ENCODE assay signal across 8 cellular contexts in genomic region chr1:165144757-165145397, GRCh38.
DNase-seq lines count a peak whose midpoint lies in the region; TF ChIP-seq lines count a peak whose summit lies in the region.

No MANE protein-coding gene starts in this region.

- H3K4me3 ChIP-seq in HFF-Myc (replicated peaks; ENCODE audit: low read depth, low read length), result no peak overlapping the region
- no peak overlapping the region for H3K4me3 ChIP-seq in suprapubic skin

- DNase-seq in activated CD8-positive, alpha-beta memory T cell treated with anti-CD3 and anti-CD28 coated beads, Interleukin-2, amount 50 U/mL, for 48 hours, result peak; percentile 59
- DNase-seq in activated CD8-positive, alpha-beta memory T cell treated with anti-CD3 and anti-CD28 coated beads for 24 hours, result no peak
- DNase-seq in HFF-Myc (ENCODE audit: extremely low read depth, low read depth) (peak; percentile 39), NCI-H1694 treated with DMSO at 0.1 percent for 48 hours (lab: John Stamatoyannopoulos, UW) (peak; percentile 79), fibroblast of peridontal ligament (ENCODE audit: extremely low read depth) (peak; percentile 47), nucleus accumbens (lab: John Stamatoyannopoulos, UW) (peak in 39 of 56 donors; percentile 3 to 77 (median 34)), suprapubic skin (ENCODE audit: low spot score in 2 of 2) (no peak)

- H3K4me1 ChIP-seq in suprapubic skin, result peaks cover 3% of the 10 kb centered on the region

- no peaks in the 10 kb centered on the region for H3K9me3 ChIP-seq in suprapubic skin

- H3K27ac ChIP-seq in VCaP, result no peak overlapping the region
- no peak overlapping the region for H3K27ac ChIP-seq in suprapubic skin

- 21% methylated on average over 12 of the region's 12 CpGs for WGBS in suprapubic skin

- H3K27me3 ChIP-seq in suprapubic skin, result peaks cover 25% of the 10 kb centered on the region

- H3K36me3 ChIP-seq in suprapubic skin, result no peaks in the 10 kb centered on the region

- TF ChIP-seq CTCF in HFF-Myc (IDR thresholded peaks at IDR 0.05; ENCODE audit: low read depth, low read length, missing control alignments) (peak; percentile 83), VCaP (conservative IDR thresholded peaks at IDR 0.05) (peak; percentile 89), suprapubic skin (IDR thresholded peaks at IDR 0.05) (peak in 1 of 2 donors; percentile 63)

- TF ChIP-seq EP300 in suprapubic skin (IDR thresholded peaks at IDR 0.05), result no peak

- no peak for TF ChIP-seq POLR2A in suprapubic skin (IDR thresholded peaks at IDR 0.05)

Comparison
In these comparisons a context has a peak if more than half of its experiments do, and no peak if none do; other contexts are left out.
1. DNase-seq: peak in activated CD8-positive, alpha-beta memory T cell treated with anti-CD3 and anti-CD28 coated beads, Interleukin-2, amount 50 U/mL, for 48 hours (single experiment), HFF-Myc (single experiment), NCI-H1694 treated with DMSO at 0.1 percent for 48 hours (single experiment), fibroblast of peridontal ligament (single experiment) and nucleus accumbens (39 of 56); none in activated CD8-positive, alpha-beta memory T cell treated with anti-CD3 and anti-CD28 coated beads for 24 hours (single experiment) and suprapubic skin (0 of 2).